In genomic region chr6:88992741-88993557, GRCh38 we compare ENCODE assay signal across 1 cellular context.
TF ChIP-seq lines count a peak whose summit lies in the region.

No MANE protein-coding gene starts in this region.

TF ChIP-seq in H1, 55 proteins besides CTCF, POLR2A, EP300 and RAD21:
- TF ChIP-seq ZNF274 (IDR thresholded peaks at IDR 0.05; ENCODE audit: borderline replicate concordance, extremely low read depth, low read length) (no peak), YY1 (IDR thresholded peaks at IDR 0.05; ENCODE audit: low read depth, low read length) (no peak), CBX5 (IDR thresholded peaks at IDR 0.05; ENCODE audit: low read depth, low read length) (no peak), HDAC6 (IDR thresholded peaks at IDR 0.05; ENCODE audit: low read depth, low read length) (no peak), KDM5A (IDR thresholded peaks at IDR 0.05; ENCODE audit: low read length) (no peak), USF2 (IDR thresholded peaks at IDR 0.05; ENCODE audit: low read length) (no peak)
- TF ChIP-seq, protein P1, sequence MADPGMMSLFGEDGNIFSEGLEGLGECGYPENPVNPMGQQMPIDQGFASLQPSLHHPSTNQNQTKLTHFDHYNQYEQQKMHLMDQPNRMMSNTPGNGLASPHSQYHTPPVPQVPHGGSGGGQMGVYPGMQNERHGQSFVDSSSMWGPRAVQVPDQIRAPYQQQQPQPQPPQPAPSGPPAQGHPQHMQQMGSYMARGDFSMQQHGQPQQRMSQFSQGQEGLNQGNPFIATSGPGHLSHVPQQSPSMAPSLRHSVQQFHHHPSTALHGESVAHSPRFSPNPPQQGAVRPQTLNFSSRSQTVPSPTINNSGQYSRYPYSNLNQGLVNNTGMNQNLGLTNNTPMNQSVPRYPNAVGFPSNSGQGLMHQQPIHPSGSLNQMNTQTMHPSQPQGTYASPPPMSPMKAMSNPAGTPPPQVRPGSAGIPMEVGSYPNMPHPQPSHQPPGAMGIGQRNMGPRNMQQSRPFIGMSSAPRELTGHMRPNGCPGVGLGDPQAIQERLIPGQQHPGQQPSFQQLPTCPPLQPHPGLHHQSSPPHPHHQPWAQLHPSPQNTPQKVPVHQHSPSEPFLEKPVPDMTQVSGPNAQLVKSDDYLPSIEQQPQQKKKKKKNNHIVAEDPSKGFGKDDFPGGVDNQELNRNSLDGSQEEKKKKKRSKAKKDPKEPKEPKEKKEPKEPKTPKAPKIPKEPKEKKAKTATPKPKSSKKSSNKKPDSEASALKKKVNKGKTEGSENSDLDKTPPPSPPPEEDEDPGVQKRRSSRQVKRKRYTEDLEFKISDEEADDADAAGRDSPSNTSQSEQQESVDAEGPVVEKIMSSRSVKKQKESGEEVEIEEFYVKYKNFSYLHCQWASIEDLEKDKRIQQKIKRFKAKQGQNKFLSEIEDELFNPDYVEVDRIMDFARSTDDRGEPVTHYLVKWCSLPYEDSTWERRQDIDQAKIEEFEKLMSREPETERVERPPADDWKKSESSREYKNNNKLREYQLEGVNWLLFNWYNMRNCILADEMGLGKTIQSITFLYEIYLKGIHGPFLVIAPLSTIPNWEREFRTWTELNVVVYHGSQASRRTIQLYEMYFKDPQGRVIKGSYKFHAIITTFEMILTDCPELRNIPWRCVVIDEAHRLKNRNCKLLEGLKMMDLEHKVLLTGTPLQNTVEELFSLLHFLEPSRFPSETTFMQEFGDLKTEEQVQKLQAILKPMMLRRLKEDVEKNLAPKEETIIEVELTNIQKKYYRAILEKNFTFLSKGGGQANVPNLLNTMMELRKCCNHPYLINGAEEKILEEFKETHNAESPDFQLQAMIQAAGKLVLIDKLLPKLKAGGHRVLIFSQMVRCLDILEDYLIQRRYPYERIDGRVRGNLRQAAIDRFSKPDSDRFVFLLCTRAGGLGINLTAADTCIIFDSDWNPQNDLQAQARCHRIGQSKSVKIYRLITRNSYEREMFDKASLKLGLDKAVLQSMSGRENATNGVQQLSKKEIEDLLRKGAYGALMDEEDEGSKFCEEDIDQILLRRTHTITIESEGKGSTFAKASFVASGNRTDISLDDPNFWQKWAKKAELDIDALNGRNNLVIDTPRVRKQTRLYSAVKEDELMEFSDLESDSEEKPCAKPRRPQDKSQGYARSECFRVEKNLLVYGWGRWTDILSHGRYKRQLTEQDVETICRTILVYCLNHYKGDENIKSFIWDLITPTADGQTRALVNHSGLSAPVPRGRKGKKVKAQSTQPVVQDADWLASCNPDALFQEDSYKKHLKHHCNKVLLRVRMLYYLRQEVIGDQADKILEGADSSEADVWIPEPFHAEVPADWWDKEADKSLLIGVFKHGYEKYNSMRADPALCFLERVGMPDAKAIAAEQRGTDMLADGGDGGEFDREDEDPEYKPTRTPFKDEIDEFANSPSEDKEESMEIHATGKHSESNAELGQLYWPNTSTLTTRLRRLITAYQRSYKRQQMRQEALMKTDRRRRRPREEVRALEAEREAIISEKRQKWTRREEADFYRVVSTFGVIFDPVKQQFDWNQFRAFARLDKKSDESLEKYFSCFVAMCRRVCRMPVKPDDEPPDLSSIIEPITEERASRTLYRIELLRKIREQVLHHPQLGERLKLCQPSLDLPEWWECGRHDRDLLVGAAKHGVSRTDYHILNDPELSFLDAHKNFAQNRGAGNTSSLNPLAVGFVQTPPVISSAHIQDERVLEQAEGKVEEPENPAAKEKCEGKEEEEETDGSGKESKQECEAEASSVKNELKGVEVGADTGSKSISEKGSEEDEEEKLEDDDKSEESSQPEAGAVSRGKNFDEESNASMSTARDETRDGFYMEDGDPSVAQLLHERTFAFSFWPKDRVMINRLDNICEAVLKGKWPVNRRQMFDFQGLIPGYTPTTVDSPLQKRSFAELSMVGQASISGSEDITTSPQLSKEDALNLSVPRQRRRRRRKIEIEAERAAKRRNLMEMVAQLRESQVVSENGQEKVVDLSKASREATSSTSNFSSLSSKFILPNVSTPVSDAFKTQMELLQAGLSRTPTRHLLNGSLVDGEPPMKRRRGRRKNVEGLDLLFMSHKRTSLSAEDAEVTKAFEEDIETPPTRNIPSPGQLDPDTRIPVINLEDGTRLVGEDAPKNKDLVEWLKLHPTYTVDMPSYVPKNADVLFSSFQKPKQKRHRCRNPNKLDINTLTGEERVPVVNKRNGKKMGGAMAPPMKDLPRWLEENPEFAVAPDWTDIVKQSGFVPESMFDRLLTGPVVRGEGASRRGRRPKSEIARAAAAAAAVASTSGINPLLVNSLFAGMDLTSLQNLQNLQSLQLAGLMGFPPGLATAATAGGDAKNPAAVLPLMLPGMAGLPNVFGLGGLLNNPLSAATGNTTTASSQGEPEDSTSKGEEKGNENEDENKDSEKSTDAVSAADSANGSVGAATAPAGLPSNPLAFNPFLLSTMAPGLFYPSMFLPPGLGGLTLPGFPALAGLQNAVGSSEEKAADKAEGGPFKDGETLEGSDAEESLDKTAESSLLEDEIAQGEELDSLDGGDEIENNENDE (IDR thresholded peaks at IDR 0.05; ENCODE audit: insufficient replicate concordance, low read length), result no peak
